Comparison of ENCODE assay signal across 8 cellular contexts in genomic region chr11:61429691-61430582, GRCh38. TPM values are rescaled to one million over a fixed set of nuclear protein-coding genes. Genes with fewer than 3 reads are reported as not detected.
DNase-seq lines count a peak whose midpoint lies in the region; ATAC-seq and TF ChIP-seq lines count a peak whose summit lies in the region.

Gene CPSF7 (minus strand): TSS chr11:61429975. CDS start chr11:61429235, 740 bp downstream.
Gene SDHAF2 (plus strand): TSS chr11:61430124. CDS start chr11:61430147, 23 bp downstream.

- H3K27me3 ChIP-seq in right atrium auricular region = no peaks in the 10 kb centered on the region
- no peaks in the 10 kb centered on the region for H3K27me3 ChIP-seq in psoas muscle (ENCODE audit: insufficient read depth in 3 of 3, low read length in 2 of 3)

- peak within 1 kb of the TSS; percentile 99 to 100 for H3K27ac ChIP-seq in right atrium auricular region
- peak within 1 kb of the TSS; percentile 98 for H3K27ac ChIP-seq in psoas muscle
- H3K27ac ChIP-seq in urinary bladder (ENCODE audit: low read depth) = peak within 1 kb of the TSS; percentile 98

- H3K4me3 ChIP-seq in right atrium auricular region (peak within 1 kb of the TSS; percentile 82 to 96), psoas muscle (peak within 1 kb of the TSS; percentile 98), urinary bladder (ENCODE audit: low read depth, low read length) (peak within 1 kb of the TSS; percentile 85)

- DNase-seq in NCI-H1930 (lab: John Stamatoyannopoulos, UW) = peak; percentile 90 to 95
- peak; percentile 81 to 99 (median 95) for DNase-seq in anterior cingulate cortex (lab: John Stamatoyannopoulos, UW)
- peak; percentile 94 for DNase-seq in right atrium auricular region (ENCODE audit: low spot score)
- DNase-seq in psoas muscle = peak; percentile 98 to 99

- intact Hi-C loops in T-helper 2 cell treated with Interferon-gamma antibody and Interleukin-4, amounts not matched to agents 100 ng/mL and 5 ng/mL, for 36 hours (cut with micrococcal nuclease) = loop anchor here (1.0 to 10.0 kb wide), 5 partner anchors 37 to 515 kb away; partner anchors contain the start of genes DDB1, TKFC, TMEM109 and TMEM138
- intact Hi-C loops in psoas muscle (cut with DNase I) = no loop called here

- TF ChIP-seq CTCF in right atrium auricular region (IDR thresholded peaks at IDR 0.05) = no peak
- TF ChIP-seq CTCF in psoas muscle (IDR thresholded peaks at IDR 0.05) = no peak

- peaks cover 39% of the 10 kb centered on the region for H3K36me3 ChIP-seq in right atrium auricular region
- H3K36me3 ChIP-seq in psoas muscle (ENCODE audit: insufficient read depth in 1 of 2, low read depth in 1 of 2) = peaks cover 3 to 44% of the 10 kb centered on the region in 2 donors
- peaks cover 5% of the 10 kb centered on the region for H3K36me3 ChIP-seq in urinary bladder (ENCODE audit: insufficient read depth)

- ATAC-seq in GM18502 (IDR thresholded peaks at IDR 0.05; ENCODE audit: poor library complexity, unreplicated experiment) (peak; percentile 88), HG02943 (IDR thresholded peaks at IDR 0.05; ENCODE audit: low read depth, unreplicated experiment) (peak; percentile 74), psoas muscle (peak; percentile 98)

- 0% methylated on average over 54 to 82 of the region's 82 CpGs for WGBS in psoas muscle, 3 donors
- under 1% methylated on average over 82 of the region's 82 CpGs for WGBS in urinary bladder

- H3K4me1 ChIP-seq in right atrium auricular region (peaks cover 0 to 36% of the 10 kb centered on the region in 2 donors), psoas muscle (peaks cover 40% of the 10 kb centered on the region), urinary bladder (ENCODE audit: insufficient read depth) (no peaks in the 10 kb centered on the region)

- H3K9me3 ChIP-seq in right atrium auricular region = no peaks in the 10 kb centered on the region
- H3K9me3 ChIP-seq in psoas muscle = no peaks in the 10 kb centered on the region

RNA-seq across cellular contexts. Expression of gene CPSF7, which starts in this region (rescaled TPM):
- total RNA-seq in T-helper 2 cell treated with Interferon-gamma antibody and Interleukin-4, amounts not matched to agents 100 ng/mL and 5 ng/mL, for 36 hours = 120 and 123 TPM in 2 replicates
- total RNA-seq in right atrium auricular region (10 to 100 TPM; 24.6 to 31.4 TPM), psoas muscle (10 to 100 TPM; 51.1 to 66.2 (median 55.4) TPM), urinary bladder (32.9 TPM)
- polyA plus RNA-seq in psoas muscle (10 to 100 TPM; 28.2 to 48.2 (median 39.9) TPM), urinary bladder (61.1 TPM)

RNA-seq across cellular contexts. Expression of gene SDHAF2, which starts in this region (rescaled TPM):
- 49.1 and 53.0 TPM in 2 replicates for total RNA-seq in T-helper 2 cell treated with Interferon-gamma antibody and Interleukin-4, amounts not matched to agents 100 ng/mL and 5 ng/mL, for 36 hours
- total RNA-seq in right atrium auricular region = 10 to 100 TPM; 44.1 to 50.7 TPM
- total RNA-seq in psoas muscle = 10 to 100 TPM; 29.4 to 45.2 (median 33.7) TPM
- 100 to 1,000 TPM in 1 of 3 donors, 10 to 100 TPM in 2; 52.7 to 103 (median 84.4) TPM for polyA plus RNA-seq in psoas muscle
- 36.6 TPM for total RNA-seq in urinary bladder
- 40.7 TPM for polyA plus RNA-seq in urinary bladder

Comparison
In these comparisons a context has a peak if more than half of its experiments do, and no peak if none do; other contexts are left out.
1. Peak in every context shown above with its lines: DNase-seq, ATAC-seq, H3K4me3 ChIP-seq and H3K27ac ChIP-seq.